Comparison of ENCODE assay signal across 24 cellular contexts in the genomic region with DNA sequence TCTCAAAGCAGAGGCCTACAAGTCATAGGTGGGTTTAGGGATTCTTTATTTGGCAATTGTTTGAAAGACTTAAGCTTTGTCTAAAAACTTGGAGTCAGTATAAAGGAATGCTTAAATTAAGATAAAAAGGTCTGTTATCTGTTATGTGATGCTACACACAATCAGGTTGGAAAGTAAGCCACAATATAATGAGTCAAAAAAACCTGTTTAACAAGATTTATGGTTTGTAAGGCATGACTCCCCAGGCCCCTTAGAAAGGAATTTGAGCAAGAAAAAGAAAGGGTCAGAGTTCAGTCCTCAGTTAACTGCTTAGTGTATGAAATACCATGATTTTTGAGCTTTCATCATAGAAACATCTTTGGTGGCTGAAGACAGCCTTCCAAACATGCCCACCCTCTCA.
"Had no signal": no experiment of that assay in that cellular context is flagged by ENCODE, and none has a peak within 500 bp of the region (broad histone marks: within the 10 kb centered on the region; RNA-seq: fewer than 3 reads in every experiment).

No MANE protein-coding gene starts in this region.

- H3K4me2 ChIP-seq: smooth muscle cell had no signal

- H3K4me3 Mint-ChIP-seq: activated B cell treated with CpG ODN at 0.5 μM for 24 hours; activated CD4-positive, alpha-beta memory T cell treated with anti-CD3 and anti-CD28 coated beads, Interleukin-2, amount 10 ng/mL, durations not matched to agents 7 days and 5 days; activated CD4-positive, alpha-beta T cell treated with anti-CD3 and anti-CD28 coated beads for 36 hours; activated naive CD4-positive, alpha-beta T cell treated with anti-CD3 and anti-CD28 coated beads, Interleukin-2, amount 50 U/mL, for 24 hours; central memory CD8-positive, alpha-beta T cell; natural killer cell; stimulated activated naive B cell treated with anti-CD40 and anti-IgM and Interleukin-4, amounts not matched to agents 10 μg/mL and 1 μg/mL and 100 μg/mL, for 72 hours; T-helper 1 cell treated with Interleukin-12 subunit alpha and Interleukin-12 subunit beta and Interleukin-4 antibody, amounts not matched to agents 30 μg/mL and 1 μg/mL, for 36 hours had no signal

- H3K27ac ChIP-seq: brain microvascular endothelial cell, heart left ventricle, left lung, sigmoid colon, transverse colon had no signal

- ATAC-seq: activated CD4-positive, alpha-beta T cell treated with anti-CD3 and anti-CD28 coated beads for 36 hours; heart left ventricle; left lung; natural killer cell; stimulated activated naive B cell treated with anti-CD40 and anti-IgM and Interleukin-4, amounts not matched to agents 10 μg/mL and 1 μg/mL and 100 μg/mL, for 72 hours had no signal

- H3K27me3 ChIP-seq: brain microvascular endothelial cell, heart left ventricle, left lung, sigmoid colon, transverse colon had no signal

- H3K4me1 ChIP-seq: heart left ventricle, left lung, sigmoid colon, transverse colon had no signal

- H3K9me3 ChIP-seq: heart left ventricle, left lung, sigmoid colon, transverse colon had no signal

- DNase-seq: activated B cell treated with CpG ODN at 0.5 μM for 24 hours; activated CD4-positive, alpha-beta memory T cell treated with anti-CD3 and anti-CD28 coated beads, Interleukin-2, amount 10 ng/mL, durations not matched to agents 7 days and 5 days; activated CD4-positive, alpha-beta T cell treated with anti-CD3 and anti-CD28 coated beads for 36 hours; activated gamma-delta T cell treated with Interleukin-2 at 50 U/mL for 16 hours; aorta; brain microvascular endothelial cell; heart left ventricle; kidney; left lung; midbrain; natural killer cell; retina; sigmoid colon; stimulated activated CD4-positive, alpha-beta T cell treated with anti-CD3 and anti-CD28 coated beads, Interleukin-15, amount 100 ng/mL, for 24 hours; stimulated activated CD8-positive, alpha-beta memory T cell treated with anti-CD3 and anti-CD28 coated beads, Interleukin-4, amount 100 ng/mL, for 48 hours; stimulated activated naive B cell treated with anti-CD40 and anti-IgM and Interleukin-4, amounts not matched to agents 10 μg/mL and 1 μg/mL and 100 μg/mL, for 72 hours; T1000; transverse colon had no signal

- H3K27me3 Mint-ChIP-seq: activated B cell treated with CpG ODN at 0.5 μM for 24 hours; activated naive CD4-positive, alpha-beta T cell treated with anti-CD3 and anti-CD28 coated beads, Interleukin-2, amount 50 U/mL, for 24 hours; stimulated activated naive B cell treated with anti-CD40 and anti-IgM and Interleukin-4, amounts not matched to agents 10 μg/mL and 1 μg/mL and 100 μg/mL, for 72 hours had no signal

- H3K36me3 ChIP-seq: brain microvascular endothelial cell, heart left ventricle, left lung, sigmoid colon, transverse colon had no signal

- FAIRE-seq: colon, kidney had no signal

- H3K4me1 Mint-ChIP-seq: activated B cell treated with CpG ODN at 0.5 μM for 24 hours; activated CD4-positive, alpha-beta memory T cell treated with anti-CD3 and anti-CD28 coated beads, Interleukin-2, amount 10 ng/mL, durations not matched to agents 7 days and 5 days; activated CD4-positive, alpha-beta T cell treated with anti-CD3 and anti-CD28 coated beads for 36 hours; activated naive CD4-positive, alpha-beta T cell treated with anti-CD3 and anti-CD28 coated beads, Interleukin-2, amount 50 U/mL, for 24 hours; central memory CD8-positive, alpha-beta T cell; natural killer cell; stimulated activated naive B cell treated with anti-CD40 and anti-IgM and Interleukin-4, amounts not matched to agents 10 μg/mL and 1 μg/mL and 100 μg/mL, for 72 hours had no signal

- H3K36me3 Mint-ChIP-seq: activated naive CD4-positive, alpha-beta T cell treated with anti-CD3 and anti-CD28 coated beads, Interleukin-2, amount 50 U/mL, for 24 hours; natural killer cell; stimulated activated naive B cell treated with anti-CD40 and anti-IgM and Interleukin-4, amounts not matched to agents 10 μg/mL and 1 μg/mL and 100 μg/mL, for 72 hours had no signal

- H3K4me3 ChIP-seq: heart left ventricle, left lung, lung, sigmoid colon, smooth muscle cell, transverse colon had no signal

- H3K27ac Mint-ChIP-seq: activated B cell treated with CpG ODN at 0.5 μM for 24 hours; activated CD4-positive, alpha-beta memory T cell treated with anti-CD3 and anti-CD28 coated beads, Interleukin-2, amount 10 ng/mL, durations not matched to agents 7 days and 5 days; activated CD4-positive, alpha-beta T cell treated with anti-CD3 and anti-CD28 coated beads for 36 hours; activated naive CD4-positive, alpha-beta T cell treated with anti-CD3 and anti-CD28 coated beads, Interleukin-2, amount 50 U/mL, for 24 hours; natural killer cell; stimulated activated naive B cell treated with anti-CD40 and anti-IgM and Interleukin-4, amounts not matched to agents 10 μg/mL and 1 μg/mL and 100 μg/mL, for 72 hours; T-helper 1 cell treated with Interleukin-12 subunit alpha and Interleukin-12 subunit beta and Interleukin-4 antibody, amounts not matched to agents 30 μg/mL and 1 μg/mL, for 36 hours had no signal

- H3K9me3 Mint-ChIP-seq: activated B cell treated with CpG ODN at 0.5 μM for 24 hours; activated CD4-positive, alpha-beta memory T cell treated with anti-CD3 and anti-CD28 coated beads, Interleukin-2, amount 10 ng/mL, durations not matched to agents 7 days and 5 days; activated naive CD4-positive, alpha-beta T cell treated with anti-CD3 and anti-CD28 coated beads, Interleukin-2, amount 50 U/mL, for 24 hours; central memory CD8-positive, alpha-beta T cell; stimulated activated naive B cell treated with anti-CD40 and anti-IgM and Interleukin-4, amounts not matched to agents 10 μg/mL and 1 μg/mL and 100 μg/mL, for 72 hours; T-helper 1 cell treated with Interleukin-12 subunit alpha and Interleukin-12 subunit beta and Interleukin-4 antibody, amounts not matched to agents 30 μg/mL and 1 μg/mL, for 36 hours had no signal
